ENCODE assay signal across 10 cellular contexts in the genomic region with DNA sequence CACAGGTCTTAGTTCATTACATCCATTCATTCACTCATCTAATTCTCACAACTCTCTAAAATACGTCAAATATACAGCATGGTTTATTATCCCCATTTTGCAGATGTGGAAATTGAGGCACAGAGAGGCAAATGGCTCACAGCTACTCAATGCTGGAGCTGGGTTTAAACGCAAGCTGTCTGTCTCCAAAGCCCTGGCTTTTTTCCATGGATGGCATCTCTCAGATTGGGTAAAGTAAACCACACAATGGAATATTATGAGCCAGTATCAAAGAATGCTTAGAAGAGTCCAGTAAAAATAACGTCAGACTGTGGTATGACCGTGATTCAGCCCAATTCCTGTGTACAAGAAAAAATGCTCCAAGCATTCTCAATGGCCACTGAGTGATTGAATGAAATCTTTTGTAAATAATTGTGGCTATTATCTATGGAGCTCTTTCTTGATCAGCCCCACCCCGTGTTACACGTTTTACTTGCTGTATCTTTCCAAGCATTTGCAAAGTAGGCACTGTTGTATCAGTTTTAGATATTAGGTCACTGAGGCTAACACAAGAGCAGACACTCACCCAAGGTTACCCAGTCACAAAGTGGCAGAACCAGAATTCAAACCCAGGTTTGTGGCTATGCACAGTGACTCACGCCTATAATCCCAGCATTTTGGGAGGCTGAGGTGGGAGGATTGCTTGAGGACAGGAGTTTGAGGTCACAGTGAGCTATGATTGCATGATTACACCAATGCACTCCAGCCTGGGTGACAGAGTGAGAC.
DNase-seq lines count a peak whose midpoint lies in the region; ATAC-seq and TF ChIP-seq lines count a peak whose summit lies in the region.
"Had no signal": no experiment of that assay in that cellular context is flagged by ENCODE, and none has a peak within 500 bp of the region (broad histone marks: within the 10 kb centered on the region; RNA-seq: fewer than 3 reads in every experiment).

No MANE protein-coding gene starts in this region.

- DNase-seq in amniotic stem cell (lab: John Stamatoyannopoulos, UW) (peak; percentile 91), foreskin melanocyte (peak; percentile 100), stromal cell of bone marrow (ENCODE audit: low read depth) (peak; percentile 99), T-helper 2 cell (no peak), COR-L47 (lab: John Stamatoyannopoulos, UW) (no peak)
- DNase-seq: cerebellar nuclear complex; stimulated activated naive CD4-positive, alpha-beta T cell treated with Interleukin-2 at 50 U/mL for 16 hours had no signal

- no peaks in the 10 kb centered on the region for H3K9me3 ChIP-seq in HEK293 (ENCODE audit: control insufficient read depth, insufficient read depth, low read depth, low read length)

- no peak for ATAC-seq in GM18498 (IDR thresholded peaks at IDR 0.05; ENCODE audit: unreplicated experiment)

- no peaks in the 10 kb centered on the region; a peak in 1 of 3 replicates for H3K36me3 ChIP-seq in HEK293 (ENCODE audit: control insufficient read depth in 2 of 2, insufficient read depth in 1 of 2, low read length in 2 of 2)

- POLR2A ChIA-PET in HEK293 (lab: Yijun Ruan, JAX): interaction anchor here (0.5 to 1.1 kb wide), 4 partner anchors 11 to 357 kb away, joined by 3 read pairs; partner anchors contain the start of gene RPS16

- peaks cover 5% of the 10 kb centered on the region; the same call in 1 of the 2 replicates for H3K4me1 ChIP-seq in HEK293 (ENCODE audit: control insufficient read depth, insufficient read depth, low read length)

- TF ChIP-seq CTCF in HEK293 (tag by site-specific recombination; IDR thresholded peaks at IDR 0.05): no peak

- no peak overlapping the region for H3K27ac ChIP-seq in HEK293 (ENCODE audit: extremely low read depth, low read depth, low read length)

- CTCF ChIA-PET in HEK293 (lab: Yijun Ruan, JAX): interaction anchor here (0.5 to 3.5 kb wide), 7 partner anchors 12 to 514 kb away, joined by 3 to 18 read pairs (median 3); no protein-coding TSS in a partner anchor

- H3K4me3 ChIP-seq in HEK293 (ENCODE audit: low read depth, low read length): no peak overlapping the region
- H3K4me3 ChIP-seq: skin epidermis had no signal

TF ChIP-seq in HEK293, 187 proteins besides CTCF, POLR2A, EP300 and RAD21:
- no peak for TF ChIP-seq ZNF792 (tag by site-specific recombination; IDR thresholded peaks at IDR 0.05)
- 0 out of 2 replicates have a peak, but pooled peaks have one; percentile 20 for TF ChIP-seq ZNF629 (tag by site-specific recombination; IDR thresholded peaks at IDR 0.05)
- no peak for TF ChIP-seq HIC1 (tag by site-specific recombination; IDR thresholded peaks at IDR 0.05)
- TF ChIP-seq HOXA7 (CRISPR knock-in tag; IDR thresholded peaks at IDR 0.05; ENCODE audit: borderline replicate concordance): no peak
- peak; percentile 76 for TF ChIP-seq WT1 (tag by site-specific recombination; IDR thresholded peaks at IDR 0.05)
- TF ChIP-seq ZNF660 (tag by site-specific recombination; IDR thresholded peaks at IDR 0.05): 0 out of 2 replicates have a peak, but pooled peaks have one; percentile 57
- TF ChIP-seq ZBTB17 (tag by site-specific recombination; IDR thresholded peaks at IDR 0.05): peak; percentile 33; the same call in 1 of the 2 replicates
- no peak for TF ChIP-seq ZSCAN30 (tag by site-specific recombination; IDR thresholded peaks at IDR 0.05)
- no peak for TF ChIP-seq ZNF366 (tag by site-specific recombination; conservative IDR thresholded peaks at IDR 0.05)
- no peak for TF ChIP-seq KLF9 (tag by site-specific recombination; IDR thresholded peaks at IDR 0.05; ENCODE audit: low read depth)
- no peak for TF ChIP-seq ZNF585B (tag by site-specific recombination; IDR thresholded peaks at IDR 0.05)
- TF ChIP-seq ZNF146 (tag by site-specific recombination; IDR thresholded peaks at IDR 0.05): peak; percentile 67
- TF ChIP-seq, protein P1, sequence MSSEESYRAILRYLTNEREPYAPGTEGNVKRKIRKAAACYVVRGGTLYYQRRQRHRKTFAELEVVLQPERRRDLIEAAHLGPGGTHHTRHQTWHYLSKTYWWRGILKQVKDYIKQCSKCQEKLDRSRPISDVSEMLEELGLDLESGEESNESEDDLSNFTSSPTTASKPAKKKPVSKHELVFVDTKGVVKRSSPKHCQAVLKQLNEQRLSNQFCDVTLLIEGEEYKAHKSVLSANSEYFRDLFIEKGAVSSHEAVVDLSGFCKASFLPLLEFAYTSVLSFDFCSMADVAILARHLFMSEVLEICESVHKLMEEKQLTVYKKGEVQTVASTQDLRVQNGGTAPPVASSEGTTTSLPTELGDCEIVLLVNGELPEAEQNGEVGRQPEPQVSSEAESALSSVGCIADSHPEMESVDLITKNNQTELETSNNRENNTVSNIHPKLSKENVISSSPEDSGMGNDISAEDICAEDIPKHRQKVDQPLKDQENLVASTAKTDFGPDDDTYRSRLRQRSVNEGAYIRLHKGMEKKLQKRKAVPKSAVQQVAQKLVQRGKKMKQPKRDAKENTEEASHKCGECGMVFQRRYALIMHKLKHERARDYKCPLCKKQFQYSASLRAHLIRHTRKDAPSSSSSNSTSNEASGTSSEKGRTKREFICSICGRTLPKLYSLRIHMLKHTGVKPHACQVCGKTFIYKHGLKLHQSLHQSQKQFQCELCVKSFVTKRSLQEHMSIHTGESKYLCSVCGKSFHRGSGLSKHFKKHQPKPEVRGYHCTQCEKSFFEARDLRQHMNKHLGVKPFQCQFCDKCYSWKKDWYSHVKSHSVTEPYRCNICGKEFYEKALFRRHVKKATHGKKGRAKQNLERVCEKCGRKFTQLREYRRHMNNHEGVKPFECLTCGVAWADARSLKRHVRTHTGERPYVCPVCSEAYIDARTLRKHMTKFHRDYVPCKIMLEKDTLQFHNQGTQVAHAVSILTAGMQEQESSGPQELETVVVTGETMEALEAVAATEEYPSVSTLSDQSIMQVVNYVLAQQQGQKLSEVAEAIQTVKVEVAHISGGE (tag by site-specific recombination; conservative IDR thresholded peaks at IDR 0.05; ENCODE audit: low read depth): no peak
- no peak for TF ChIP-seq ZNF335 (tag by site-specific recombination; conservative IDR thresholded peaks at IDR 0.05)
- TF ChIP-seq ZEB2 (tag by site-specific recombination; IDR thresholded peaks at IDR 0.05): no peak
- no peak for TF ChIP-seq ZNF37A (tag by site-specific recombination; IDR thresholded peaks at IDR 0.05)
- no peak for TF ChIP-seq ZNF639 (tag by site-specific recombination; IDR thresholded peaks at IDR 0.05)
- 0 out of 2 replicates have a peak, but pooled peaks have one; percentile 10 for TF ChIP-seq ZBTB21 (tag by site-specific recombination; IDR thresholded peaks at IDR 0.05)
- TF ChIP-seq, protein P2, sequence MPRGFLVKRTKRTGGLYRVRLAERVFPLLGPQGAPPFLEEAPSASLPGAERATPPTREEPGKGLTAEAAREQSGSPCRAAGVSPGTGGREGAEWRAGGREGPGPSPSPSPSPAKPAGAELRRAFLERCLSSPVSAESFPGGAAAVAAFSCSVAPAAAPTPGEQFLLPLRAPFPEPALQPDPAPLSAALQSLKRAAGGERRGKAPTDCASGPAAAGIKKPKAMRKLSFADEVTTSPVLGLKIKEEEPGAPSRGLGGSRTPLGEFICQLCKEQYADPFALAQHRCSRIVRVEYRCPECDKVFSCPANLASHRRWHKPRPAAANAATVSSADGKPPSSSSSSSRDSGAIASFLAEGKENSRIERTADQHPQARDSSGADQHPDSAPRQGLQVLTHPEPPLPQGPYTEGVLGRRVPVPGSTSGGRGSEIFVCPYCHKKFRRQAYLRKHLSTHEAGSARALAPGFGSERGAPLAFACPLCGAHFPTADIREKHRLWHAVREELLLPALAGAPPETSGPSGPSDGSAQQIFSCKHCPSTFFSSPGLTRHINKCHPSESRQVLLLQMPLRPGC (tag by site-specific recombination; IDR thresholded peaks at IDR 0.05): peak; percentile 29; the same call in 1 of the 2 replicates
- TF ChIP-seq GLIS1 (tag by site-specific recombination; IDR thresholded peaks at IDR 0.05): no peak

Comparison
In these comparisons a context has a peak if more than half of its experiments do, and no peak if none do; other contexts are left out.
1. DNase-seq: peak in amniotic stem cell (single experiment), foreskin melanocyte (single experiment) and stromal cell of bone marrow (single experiment); none in T-helper 2 cell (0 of 5) and COR-L47 (single experiment).